Comparison of ENCODE assay signal across 12 cellular contexts in the genomic region with DNA sequence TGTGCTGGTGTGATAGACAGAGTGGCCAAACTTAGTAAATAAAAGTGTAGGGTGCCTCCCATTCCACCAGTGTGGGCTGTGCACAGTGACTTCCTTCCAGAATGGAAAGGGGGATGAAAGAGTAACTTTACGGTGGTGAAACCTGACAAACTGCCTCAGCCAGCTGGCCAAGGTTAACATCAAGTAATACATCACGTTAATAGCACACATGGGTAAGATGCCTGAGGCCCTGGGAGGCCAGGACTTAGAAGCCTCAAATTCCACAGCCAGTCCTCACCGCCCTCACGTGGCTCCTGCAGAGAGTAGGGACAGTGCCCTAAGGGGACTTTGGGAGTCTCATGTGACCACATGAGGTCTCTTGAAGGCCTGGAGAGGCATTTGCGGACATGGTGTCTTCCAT. TPM values are rescaled to one million over a fixed set of nuclear protein-coding genes. Genes with fewer than 3 reads are reported as not detected.
DNase-seq lines count a peak whose midpoint lies in the region; ATAC-seq, FAIRE-seq and TF ChIP-seq lines count a peak whose summit lies in the region.
"Had no signal": no experiment of that assay in that cellular context is flagged by ENCODE, and none has a peak within 500 bp of the region (broad histone marks: within the 10 kb centered on the region; RNA-seq: fewer than 3 reads in every experiment).

No MANE protein-coding gene starts in this region.

- H3K27me3 ChIP-seq in bronchial epithelial cell (ENCODE audit: control insufficient read depth, insufficient read depth, low read length) (peaks cover 1% of the 10 kb centered on the region), lower lobe of right lung (ENCODE audit: low read depth) (no peaks in the 10 kb centered on the region)
- H3K27me3 ChIP-seq: gastrocnemius medialis, MG63 had no signal

- no peak overlapping the region for H3K27ac ChIP-seq in lower lobe of right lung
- H3K27ac ChIP-seq: gastrocnemius medialis had no signal

- H3K36me3 ChIP-seq in bronchial epithelial cell (ENCODE audit: control insufficient read depth, insufficient read depth, low read length) (no peaks in the 10 kb centered on the region), lower lobe of right lung (no peaks in the 10 kb centered on the region)
- H3K36me3 ChIP-seq: gastrocnemius medialis had no signal

- FAIRE-seq in HTR-8/SVneo (lab: Jason Lieb, UNC): no peak
- no peak for FAIRE-seq in bronchial epithelial cell (lab: Jason Lieb, UNC)

- intact Hi-C loops in lower lobe of right lung (cut with DNase I): no loop called here

- no peaks in the 10 kb centered on the region for H3K9me3 ChIP-seq in lower lobe of right lung
- H3K9me3 ChIP-seq: gastrocnemius medialis, MG63 had no signal

- TF ChIP-seq CTCF in bronchial epithelial cell (IDR thresholded peaks at IDR 0.05; ENCODE audit: insufficient read depth, low read length, severe bottlenecking): no peak
- no peak for TF ChIP-seq CTCF in lower lobe of right lung (IDR thresholded peaks at IDR 0.05)

- ATAC-seq in lower lobe of right lung (peak; percentile 13 to 62), GM21390 (IDR thresholded peaks at IDR 0.05; ENCODE audit: unreplicated experiment) (no peak), HG03571 (IDR thresholded peaks at IDR 0.05; ENCODE audit: unreplicated experiment) (no peak)
- ATAC-seq: gastrocnemius medialis had no signal

- DNase-seq in AG08396 (ENCODE audit: low spot score) (peak; percentile 30), HTR-8/SVneo (ENCODE audit: insufficient read length, low spot score) (peak; percentile 51), bronchial epithelial cell (ENCODE audit: low read depth) (peak; percentile 79), lower lobe of right lung (no peak), NCI-H524 treated with DMSO at 0.1 percent for 48 hours (lab: John Stamatoyannopoulos, UW) (no peak)
- no peak for DNase-seq in activated T-cell treated with anti-CD3 and anti-CD28 coated beads, Interleukin-2, amount 50 U/mL, for 48 hours
- DNase-seq: CD4-positive, CD25-positive, alpha-beta regulatory T cell; MG63; NCI-H748 treated with DMSO at 0.1 percent for 48 hours had no signal

- peaks cover 63% of the 10 kb centered on the region for H3K4me1 ChIP-seq in lower lobe of right lung

- no peak overlapping the region for H3K4me3 ChIP-seq in bronchial epithelial cell (ENCODE audit: low read depth, low read length)
- no peak overlapping the region for H3K4me3 ChIP-seq in lower lobe of right lung
- H3K4me3 ChIP-seq: gastrocnemius medialis, MG63 had no signal

RNA-seq across cellular contexts. Expression of gene RMI2, which starts 14.1 kb away (rescaled TPM):
- total RNA-seq in bronchial epithelial cell (2.6 and 3.8 TPM in 2 replicates), lower lobe of right lung (1.7 TPM)

Comparison
In these comparisons a context has a peak if more than half of its experiments do, and no peak if none do; other contexts are left out.
1. DNase-seq: peak in AG08396 (single experiment), HTR-8/SVneo (single experiment) and bronchial epithelial cell (single experiment); none in lower lobe of right lung (single experiment), activated T-cell treated with anti-CD3 and anti-CD28 coated beads, Interleukin-2, amount 50 U/mL, for 48 hours (0 of 2) and NCI-H524 treated with DMSO at 0.1 percent for 48 hours (single experiment).
2. ATAC-seq: peak in lower lobe of right lung (2 of 2); none in GM21390 (single experiment) and HG03571 (single experiment).